17 cellular contexts compared by ENCODE assay signal in the genomic region with DNA sequence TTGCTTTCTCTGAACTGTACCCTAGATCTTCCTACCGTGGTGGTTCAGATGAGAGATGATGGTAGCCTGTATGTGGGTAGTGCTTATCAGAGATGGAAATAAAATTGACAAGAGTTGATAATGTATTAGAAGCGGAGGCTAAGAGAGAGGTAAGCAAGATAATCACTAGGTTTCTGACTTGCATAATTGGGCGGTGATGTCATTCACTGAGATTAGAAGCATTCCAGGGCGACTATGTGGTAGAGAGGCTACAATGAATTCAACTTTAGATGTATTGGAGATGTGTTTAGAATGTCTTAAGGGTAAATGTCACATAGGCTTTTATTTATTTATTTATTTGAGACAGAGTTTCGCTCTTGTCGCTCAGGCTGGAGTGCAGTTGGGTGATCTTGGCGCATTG. TPM values are rescaled to one million over a fixed set of nuclear protein-coding genes. Genes with fewer than 3 reads are reported as not detected.
A peak's percentile ranks its signal among the peaks of the same experiment; 100 is the strongest.
DNase-seq lines count a peak whose midpoint lies in the region; ATAC-seq and TF ChIP-seq lines count a peak whose summit lies in the region.
"Had no signal": no experiment of that assay in that cellular context is flagged by ENCODE, and none has a peak within 500 bp of the region (broad histone marks: within the 10 kb centered on the region; RNA-seq: fewer than 3 reads in every experiment).

No MANE protein-coding gene starts in this region.

- H3K4me1 ChIP-seq in SJSA1 (replicated peaks) = peaks cover 76% of the 10 kb centered on the region

- TF ChIP-seq CTCF in epithelial cell of esophagus (IDR thresholded peaks at IDR 0.05; ENCODE audit: insufficient read depth, low read depth, low read length, missing control alignments) = no peak

- H3K4me3 ChIP-seq in SJSA1 = no peak overlapping the region; the same call in 1 of the 2 replicates
- H3K4me3 ChIP-seq in epithelial cell of esophagus (ENCODE audit: low read length) = no peak overlapping the region
- H3K4me3 ChIP-seq: ovary had no signal

- H3K27ac ChIP-seq in SJSA1 = peak overlapping the region; percentile 91
- H3K27ac ChIP-seq: ovary had no signal

- DNase-seq in ELR (ENCODE audit: low read depth) = peak; percentile 67
- DNase-seq in SJSA1 (ENCODE audit: low read depth in 1 of 2, low spot score in 2 of 2) = peak; percentile 61 to 73
- peak; percentile 64 for DNase-seq in epithelial cell of esophagus (ENCODE audit: low read depth)
- peak; percentile 65 for DNase-seq in non-pigmented ciliary epithelial cell (ENCODE audit: low read depth)
- no peak for DNase-seq in NCI-H1694 treated with DMSO at 0.1 percent for 48 hours (lab: John Stamatoyannopoulos, UW)
- no peak for DNase-seq in activated CD4-positive, CD25-positive, alpha-beta regulatory T cell (lab: John Stamatoyannopoulos, UW)
- DNase-seq in NCI-H2171 (lab: John Stamatoyannopoulos, UW) = no peak
- DNase-seq: activated B cell treated with CpG ODN at 0.5 μM for 24 hours; activated CD8-positive, alpha-beta memory T cell treated with anti-CD3 and anti-CD28 coated beads for 24 hours; GOT3; left ventricle myocardium superior; NCI-H187; ovary; stimulated activated CD4-positive, alpha-beta T cell treated with anti-CD3 and anti-CD28 coated beads, Interleukin-2, amount 100 ng/mL, for 48 hours; T-cell had no signal

- no peaks in the 10 kb centered on the region for H3K27me3 ChIP-seq in SJSA1 (replicated peaks)
- H3K27me3 ChIP-seq: ovary had no signal

- H3K9me3 ChIP-seq in SJSA1 (replicated peaks) = no peaks in the 10 kb centered on the region; the same call in 1 of the 2 replicates
- H3K9me3 ChIP-seq: ovary had no signal

- peaks cover 6% of the 10 kb centered on the region; the same call in 1 of the 2 replicates for H3K36me3 ChIP-seq in SJSA1
- H3K36me3 ChIP-seq: ovary had no signal

- ATAC-seq in GM21737 (IDR thresholded peaks at IDR 0.05; ENCODE audit: unreplicated experiment) = no peak
- ATAC-seq: left ventricle myocardium superior, T-cell had no signal

RNA-seq across cellular contexts. Expression of gene TENM3, which starts 0.4 kb away (rescaled TPM):
- 42.6 and 90.5 TPM in 2 replicates for total RNA-seq in SJSA1 (2014; rRNA removed; shearing (Covaris generic))
- total RNA-seq: activated B cell treated with CpG ODN at 0.5 μM for 24 hours; activated T-helper 1 cell treated with anti-CD3 and anti-CD28 coated beads, Interleukin-12 subunit alpha, Interleukin-12 subunit beta, Interleukin-2, Interleukin-4 antibody, amounts not matched to agents 30 ng/mL and 10 ng/mL and 1 ng/mL, durations not matched to agents 14 hours and 24 hours and 36 hours had no signal

Comparison
In these comparisons a context has a peak if more than half of its experiments do, and no peak if none do; other contexts are left out.
1. DNase-seq: peak in ELR (single experiment), SJSA1 (2 of 2), epithelial cell of esophagus (single experiment) and non-pigmented ciliary epithelial cell (single experiment); none in NCI-H1694 treated with DMSO at 0.1 percent for 48 hours (single experiment), activated CD4-positive, CD25-positive, alpha-beta regulatory T cell (0 of 4) and NCI-H2171 (single experiment).